In the genomic region with DNA sequence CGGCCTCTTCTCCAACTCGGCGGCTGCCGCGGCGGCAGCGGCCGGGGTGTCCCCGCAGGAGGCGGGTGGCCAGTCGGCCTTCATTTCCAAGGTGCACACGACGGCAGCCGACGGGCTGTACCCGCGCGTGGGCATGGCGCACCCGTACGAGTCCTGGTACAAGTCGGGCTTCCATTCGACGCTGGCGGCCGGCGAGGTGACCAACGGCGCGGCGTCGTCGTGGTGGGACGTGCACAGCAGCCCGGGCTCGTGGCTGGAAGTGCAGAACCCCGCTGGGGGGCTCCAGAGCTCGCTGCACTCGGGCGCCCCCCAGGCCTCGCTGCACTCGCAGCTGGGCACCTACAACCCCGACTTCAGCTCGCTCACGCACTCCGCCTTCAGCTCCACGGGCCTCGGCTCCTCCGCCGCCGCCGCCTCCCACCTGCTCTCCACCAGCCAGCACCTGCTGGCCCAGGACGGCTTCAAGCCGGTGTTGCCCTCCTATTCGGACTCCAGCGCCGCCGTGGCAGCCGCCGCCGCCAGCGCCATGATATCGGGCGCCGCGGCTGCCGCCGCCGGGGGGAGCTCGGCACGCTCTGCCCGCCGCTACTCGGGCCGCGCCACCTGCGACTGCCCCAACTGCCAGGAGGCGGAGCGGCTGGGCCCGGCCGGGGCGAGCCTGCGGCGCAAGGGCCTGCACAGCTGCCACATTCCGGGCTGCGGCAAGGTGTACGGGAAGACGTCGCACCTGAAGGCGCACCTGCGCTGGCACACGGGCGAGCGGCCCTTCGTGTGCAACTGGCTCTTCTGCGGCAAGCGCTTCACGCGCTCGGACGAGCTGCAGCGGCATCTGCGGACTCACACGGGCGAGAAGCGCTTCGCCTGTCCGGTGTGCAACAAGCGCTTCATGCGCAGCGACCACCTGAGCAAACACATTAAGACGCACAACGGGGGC, we compare ENCODE assay signal across 9 cellular contexts. TPM values are rescaled to one million over a fixed set of nuclear protein-coding genes. Genes with fewer than 3 reads are reported as not detected.
DNase-seq lines count a peak whose midpoint lies in the region; ATAC-seq and FAIRE-seq lines count a peak whose summit lies in the region.
"Had no signal": no experiment of that assay in that cellular context is flagged by ENCODE, and none has a peak within 500 bp of the region (broad histone marks: within the 10 kb centered on the region; RNA-seq: fewer than 3 reads in every experiment).

No MANE protein-coding gene starts in this region.

- H3K27me3 ChIP-seq in CD4-positive, alpha-beta memory T cell (ENCODE audit: insufficient read depth, low read length), result peaks cover 84% of the 10 kb centered on the region

- peak overlapping the region in 1 of 2 donors; percentile 36 for H3K4me3 ChIP-seq in CD4-positive, alpha-beta memory T cell (ENCODE audit: low read length in 2 of 2)
- H3K4me3 ChIP-seq in skeletal muscle cell (ENCODE audit: low read depth, low read length), result peak overlapping the region; percentile 41

- H3K36me3 ChIP-seq in CD4-positive, alpha-beta memory T cell (ENCODE audit: insufficient read depth, low read length), result no peaks in the 10 kb centered on the region

- H3K4me1 Mint-ChIP-seq in CD4-positive, alpha-beta memory T cell, result peaks cover 23 to 52% (median 38%) of the 10 kb centered on the region in 4 donors

- peaks cover 0 to 45% (median 7%) of the 10 kb centered on the region in 8 donors for H3K9me3 Mint-ChIP-seq in CD4-positive, alpha-beta memory T cell

- FAIRE-seq in GM19239 (lab: Jason Lieb, UNC), result no peak

- peaks cover 53 to 62% of the 10 kb centered on the region in 2 donors for H3K27me3 Mint-ChIP-seq in CD4-positive, alpha-beta memory T cell

- H3K4me3 Mint-ChIP-seq in CD4-positive, alpha-beta memory T cell, result peak overlapping the region; percentile 50 to 90 (median 70)

- peaks cover 0 to 4% of the 10 kb centered on the region in 2 donors for H3K36me3 Mint-ChIP-seq in CD4-positive, alpha-beta memory T cell

- no peaks in the 10 kb centered on the region for H3K9me3 ChIP-seq in CD4-positive, alpha-beta memory T cell (ENCODE audit: control insufficient read depth in 1 of 2, low read length in 2 of 2)

- POLR2A ChIA-PET in CD4-positive, alpha-beta memory T cell (lab: Charles Lee; ENCODE audit: partially characterized antibody), result interaction anchor here (0.7 to 4.3 kb wide), 5 partner anchors 8 to 372 kb away, joined by 3 to 22 read pairs (median 3); a partner anchor contains a TSS

- H3K4me1 ChIP-seq in CD4-positive, alpha-beta memory T cell (ENCODE audit: insufficient read depth, low read length), result peaks cover 70% of the 10 kb centered on the region

- peak; percentile 36 for ATAC-seq in GM19438 (IDR thresholded peaks at IDR 0.05; ENCODE audit: low read depth, unreplicated experiment)

- CTCF ChIA-PET in CD4-positive, alpha-beta memory T cell (lab: Charles Lee; ENCODE audit: partially characterized antibody), result interaction anchor here (0.6 to 2.0 kb wide), 6 partner anchors 11 to 936 kb away, joined by 3 to 7 read pairs (median 4); no protein-coding TSS in a partner anchor

- H3K27ac ChIP-seq in CD4-positive, alpha-beta memory T cell (ENCODE audit: low read depth, low read length), result no peak overlapping the region

- peak in 3 of 5 donors; percentile 41 to 58 (median 45) for DNase-seq in CD4-positive, alpha-beta memory T cell
- DNase-seq in NCI-H1092 treated with DMSO at 0.1 percent for 48 hours (lab: John Stamatoyannopoulos, UW) (peak; percentile 62), germinal center (ENCODE audit: low spot score) (peak; percentile 75), skeletal muscle cell (ENCODE audit: low read depth) (no peak), ureter (ENCODE audit: low spot score) (no peak), GM19239 (ENCODE audit: insufficient read length, low spot score) (no peak)
- peak; percentile 47 to 56 for DNase-seq in activated CD4-positive, alpha-beta T cell treated with anti-CD3 and anti-CD28 coated beads, Interleukin-2, amount 50 U/mL, for 48 hours

- intact Hi-C loops in CD4-positive, alpha-beta memory T cell (cut with micrococcal nuclease), result loop anchor here (5.0 kb wide), 1 partner anchor 1756 kb away; a partner anchor contains a TSS

- H3K27ac Mint-ChIP-seq in CD4-positive, alpha-beta memory T cell, result peak overlapping the region in 3 of 7 donors; percentile 47 to 95 (median 70)

RNA-seq across cellular contexts. Expression of a gene that starts 1.9 kb away (rescaled TPM):
- not detected for total RNA-seq in CD4-positive, alpha-beta memory T cell
- not detected for polyA plus RNA-seq in CD4-positive, alpha-beta memory T cell
- total RNA-seq in ureter, result 0.81 TPM
- total RNA-seq: HT1080 had no signal

RNA-seq across cellular contexts. Expression of a gene that starts 58.9 kb away (rescaled TPM):
- 10 to 100 TPM; 14.7 to 15.2 TPM for total RNA-seq in CD4-positive, alpha-beta memory T cell
- polyA plus RNA-seq in CD4-positive, alpha-beta memory T cell, result 10 to 100 TPM; 10.8 to 11.7 TPM
- 27.5 TPM for total RNA-seq in ureter

Comparison
In these comparisons a context has a peak if more than half of its experiments do, and no peak if none do; other contexts are left out.
1. DNase-seq: peak in CD4-positive, alpha-beta memory T cell (3 of 5), NCI-H1092 treated with DMSO at 0.1 percent for 48 hours (single experiment), activated CD4-positive, alpha-beta T cell treated with anti-CD3 and anti-CD28 coated beads, Interleukin-2, amount 50 U/mL, for 48 hours (2 of 2) and germinal center (single experiment); none in skeletal muscle cell (single experiment), ureter (single experiment) and GM19239 (single experiment).